Comparison of ENCODE assay signal across 31 cellular contexts in genomic region chr18:42082415-42083234, GRCh38.
DNase-seq lines count a peak whose midpoint lies in the region; ATAC-seq, FAIRE-seq and TF ChIP-seq lines count a peak whose summit lies in the region.
"Had no signal": no experiment of that assay in that cellular context is flagged by ENCODE, and none has a peak within 500 bp of the region (broad histone marks: within the 10 kb centered on the region; RNA-seq: fewer than 3 reads in every experiment).

No MANE protein-coding gene starts in this region.

- ATAC-seq in GM18499 (IDR thresholded peaks at IDR 0.05; ENCODE audit: insufficient read depth, unreplicated experiment) (peak; percentile 48), HG03378 (IDR thresholded peaks at IDR 0.05; ENCODE audit: unreplicated experiment) (peak; percentile 36), GM19351 (IDR thresholded peaks at IDR 0.05; ENCODE audit: unreplicated experiment) (no peak)
- ATAC-seq: activated CD4-positive, CD25-positive, alpha-beta regulatory T cell treated with anti-CD3 and anti-CD28 coated beads, Interleukin-2, amount 50 U/mL, for 24 hours; gastrocnemius medialis; HepG2; lower lobe of right lung; Right ventricle myocardium inferior; sciatic nerve; SK-N-SH treated with all-trans-retinoic acid at 6 μM for 48 hours had no signal

- no peaks in the 10 kb centered on the region for H3K27me3 Mint-ChIP-seq in activated T-helper 2 cell treated with anti-CD3 and anti-CD28 coated beads, Interferon-gamma antibody, Interleukin-2, Interleukin-4, amounts not matched to agents 10 μg/mL and 5 μg/mL and 100 μg/mL, durations not matched to agents 14 hours and 24 hours and 36 hours (ENCODE audit: low read depth)
- H3K27me3 Mint-ChIP-seq: activated naive CD8-positive, alpha-beta T cell treated with anti-CD3 and anti-CD28 coated beads, Interleukin-2, amount 10 ng/mL, durations not matched to agents 7 days and 5 days; CD8-positive, alpha-beta memory T cell; naive B cell had no signal

- H3K4me1 Mint-ChIP-seq in activated T-helper 2 cell treated with anti-CD3 and anti-CD28 coated beads, Interferon-gamma antibody, Interleukin-2, Interleukin-4, amounts not matched to agents 10 μg/mL and 5 μg/mL and 100 μg/mL, durations not matched to agents 14 hours and 24 hours and 36 hours (ENCODE audit: low read depth), result peaks cover 23% of the 10 kb centered on the region
- H3K4me1 Mint-ChIP-seq: CD8-positive, alpha-beta memory T cell had no signal

- H3K36me3 Mint-ChIP-seq in activated T-helper 2 cell treated with anti-CD3 and anti-CD28 coated beads, Interferon-gamma antibody, Interleukin-2, Interleukin-4, amounts not matched to agents 10 μg/mL and 5 μg/mL and 100 μg/mL, durations not matched to agents 14 hours and 24 hours and 36 hours (ENCODE audit: low read depth), result peaks cover 44% of the 10 kb centered on the region

- FAIRE-seq in D721Med (lab: Jason Lieb, UNC), result peak; percentile 77
- FAIRE-seq: colon, endothelial cell of umbilical vein, HepG2 had no signal

- no peaks in the 10 kb centered on the region for H3K9me3 Mint-ChIP-seq in activated T-helper 2 cell treated with anti-CD3 and anti-CD28 coated beads, Interferon-gamma antibody, Interleukin-2, Interleukin-4, amounts not matched to agents 10 μg/mL and 5 μg/mL and 100 μg/mL, durations not matched to agents 14 hours and 24 hours and 36 hours
- H3K9me3 Mint-ChIP-seq: activated naive CD8-positive, alpha-beta T cell treated with anti-CD3 and anti-CD28 coated beads, Interleukin-2, amount 10 ng/mL, durations not matched to agents 7 days and 5 days; CD8-positive, alpha-beta memory T cell had no signal

- DNase-seq in D721Med (ENCODE audit: insufficient read length, low spot score), result no peak
- DNase-seq in activated T-helper 2 cell treated with anti-CD3 and anti-CD28 coated beads, Interferon-gamma antibody, Interleukin-2, Interleukin-4, amounts not matched to agents 10 μg/mL and 5 μg/mL and 100 μg/mL, durations not matched to agents 14 hours and 24 hours and 36 hours (ENCODE audit: low spot score), result no peak
- no peak for DNase-seq in foreskin fibroblast
- DNase-seq in SK-N-DZ (ENCODE audit: low spot score), result no peak
- DNase-seq: activated naive CD8-positive, alpha-beta T cell treated with anti-CD3 and anti-CD28 coated beads, Interleukin-2, amount 10 ng/mL, durations not matched to agents 7 days and 5 days; CD8-positive, alpha-beta memory T cell; gastrocnemius medialis; Karpas-422; kidney glomerular epithelial cell; lower lobe of right lung; midbrain; naive B cell; NCI-H1417 treated with DMSO at 0.1 percent for 48 hours; NCI-H2081; NCI-H2227 treated with DMSO at 0.1 percent for 48 hours; NK-92 treated with Interleukin-12 subunit alpha and Interleukin-12 subunit beta, amount 100 ng/mL, for 24 hours; occipital lobe; stimulated activated CD8-positive, alpha-beta memory T cell treated with anti-CD3 and anti-CD28 coated beads, Interleukin-4, amount 100 ng/mL, for 48 hours had no signal

- peak overlapping the region; percentile 53 for H3K27ac Mint-ChIP-seq in activated T-helper 2 cell treated with anti-CD3 and anti-CD28 coated beads, Interferon-gamma antibody, Interleukin-2, Interleukin-4, amounts not matched to agents 10 μg/mL and 5 μg/mL and 100 μg/mL, durations not matched to agents 14 hours and 24 hours and 36 hours
- H3K27ac Mint-ChIP-seq: activated naive CD8-positive, alpha-beta T cell treated with anti-CD3 and anti-CD28 coated beads, Interleukin-2, amount 10 ng/mL, durations not matched to agents 7 days and 5 days; CD8-positive, alpha-beta memory T cell had no signal

- TF ChIP-seq CTCF in D721Med (IDR thresholded peaks at IDR 0.05; ENCODE audit: insufficient read depth, missing control alignments), result no peak
- TF ChIP-seq CTCF in foreskin fibroblast (IDR thresholded peaks at IDR 0.05; ENCODE audit: low read depth, low read length), result no peak

- H3K4me3 ChIP-seq in foreskin fibroblast (ENCODE audit: low read depth in 1 of 2, low read length in 2 of 2), result no peak overlapping the region
- H3K4me3 ChIP-seq: ascending aorta, gastrocnemius medialis, lower lobe of right lung, prostate gland, tibial nerve had no signal

- H3K4me3 Mint-ChIP-seq in activated T-helper 2 cell treated with anti-CD3 and anti-CD28 coated beads, Interferon-gamma antibody, Interleukin-2, Interleukin-4, amounts not matched to agents 10 μg/mL and 5 μg/mL and 100 μg/mL, durations not matched to agents 14 hours and 24 hours and 36 hours (ENCODE audit: low read depth), result peak overlapping the region; percentile 4
- H3K4me3 Mint-ChIP-seq: activated naive CD8-positive, alpha-beta T cell treated with anti-CD3 and anti-CD28 coated beads, Interleukin-2, amount 10 ng/mL, durations not matched to agents 7 days and 5 days; CD8-positive, alpha-beta memory T cell; naive B cell had no signal

- intact Hi-C loops in activated T-helper 2 cell treated with anti-CD3 and anti-CD28 coated beads, Interferon-gamma antibody, Interleukin-2, Interleukin-4, amounts not matched to agents 10 μg/mL and 5 μg/mL and 100 μg/mL, durations not matched to agents 14 hours and 24 hours and 36 hours (cut with micrococcal nuclease), result no loop called here
